Comparison of ENCODE assay signal across 1 cellular context in the genomic region with DNA sequence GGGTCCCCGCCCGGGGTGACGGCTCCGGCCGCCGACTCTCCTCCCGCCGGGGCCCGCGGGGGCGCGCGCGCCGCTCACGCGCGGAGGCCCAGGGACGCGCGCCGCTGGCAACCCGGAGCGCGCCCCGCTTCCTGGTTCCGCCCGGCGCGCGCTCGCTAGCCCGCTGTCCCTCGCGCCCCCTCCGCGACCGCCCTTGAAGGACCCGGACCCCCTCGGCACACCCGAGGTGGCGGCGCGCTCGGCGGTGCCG.
TF ChIP-seq lines count a peak whose summit lies in the region.

A gene (minus strand): TSS at position 33 of the 250 bp plus-strand sequence. CDS start 44,264 bp downstream, outside the sequence.

TF ChIP-seq in HEK293, 187 proteins besides CTCF, POLR2A, EP300 and RAD21 (continued from another document):
- TF ChIP-seq, protein P1, sequence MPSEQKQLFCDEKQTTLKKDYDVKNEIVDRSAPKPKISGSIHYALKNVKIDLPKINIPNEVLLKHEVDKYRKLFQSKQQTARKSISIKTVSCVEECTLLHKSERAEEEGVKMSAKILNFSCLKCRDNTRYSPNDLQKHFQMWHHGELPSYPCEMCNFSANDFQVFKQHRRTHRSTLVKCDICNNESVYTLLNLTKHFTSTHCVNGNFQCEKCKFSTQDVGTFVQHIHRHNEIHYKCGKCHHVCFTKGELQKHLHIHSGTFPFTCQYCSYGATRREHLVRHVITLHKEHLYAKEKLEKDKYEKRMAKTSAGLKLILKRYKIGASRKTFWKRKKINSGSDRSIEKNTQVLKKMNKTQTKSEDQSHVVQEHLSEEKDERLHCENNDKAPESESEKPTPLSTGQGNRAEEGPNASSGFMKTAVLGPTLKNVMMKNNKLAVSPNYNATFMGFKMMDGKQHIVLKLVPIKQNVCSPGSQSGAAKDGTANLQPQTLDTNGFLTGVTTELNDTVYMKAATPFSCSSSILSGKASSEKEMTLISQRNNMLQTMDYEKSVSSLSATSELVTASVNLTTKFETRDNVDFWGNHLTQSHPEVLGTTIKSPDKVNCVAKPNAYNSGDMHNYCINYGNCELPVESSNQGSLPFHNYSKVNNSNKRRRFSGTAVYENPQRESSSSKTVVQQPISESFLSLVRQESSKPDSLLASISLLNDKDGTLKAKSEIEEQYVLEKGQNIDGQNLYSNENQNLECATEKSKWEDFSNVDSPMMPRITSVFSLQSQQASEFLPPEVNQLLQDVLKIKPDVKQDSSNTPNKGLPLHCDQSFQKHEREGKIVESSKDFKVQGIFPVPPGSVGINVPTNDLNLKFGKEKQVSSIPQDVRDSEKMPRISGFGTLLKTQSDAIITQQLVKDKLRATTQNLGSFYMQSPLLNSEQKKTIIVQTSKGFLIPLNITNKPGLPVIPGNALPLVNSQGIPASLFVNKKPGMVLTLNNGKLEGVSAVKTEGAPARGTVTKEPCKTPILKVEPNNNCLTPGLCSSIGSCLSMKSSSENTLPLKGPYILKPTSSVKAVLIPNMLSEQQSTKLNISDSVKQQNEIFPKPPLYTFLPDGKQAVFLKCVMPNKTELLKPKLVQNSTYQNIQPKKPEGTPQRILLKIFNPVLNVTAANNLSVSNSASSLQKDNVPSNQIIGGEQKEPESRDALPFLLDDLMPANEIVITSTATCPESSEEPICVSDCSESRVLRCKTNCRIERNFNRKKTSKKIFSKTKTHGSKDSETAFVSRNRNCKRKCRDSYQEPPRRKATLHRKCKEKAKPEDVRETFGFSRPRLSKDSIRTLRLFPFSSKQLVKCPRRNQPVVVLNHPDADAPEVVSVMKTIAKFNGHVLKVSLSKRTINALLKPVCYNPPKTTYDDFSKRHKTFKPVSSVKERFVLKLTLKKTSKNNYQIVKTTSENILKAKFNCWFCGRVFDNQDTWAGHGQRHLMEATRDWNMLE (tag by site-specific recombination; conservative IDR thresholded peaks at IDR 0.05; ENCODE audit: low read depth): no peak
- TF ChIP-seq, protein P2, sequence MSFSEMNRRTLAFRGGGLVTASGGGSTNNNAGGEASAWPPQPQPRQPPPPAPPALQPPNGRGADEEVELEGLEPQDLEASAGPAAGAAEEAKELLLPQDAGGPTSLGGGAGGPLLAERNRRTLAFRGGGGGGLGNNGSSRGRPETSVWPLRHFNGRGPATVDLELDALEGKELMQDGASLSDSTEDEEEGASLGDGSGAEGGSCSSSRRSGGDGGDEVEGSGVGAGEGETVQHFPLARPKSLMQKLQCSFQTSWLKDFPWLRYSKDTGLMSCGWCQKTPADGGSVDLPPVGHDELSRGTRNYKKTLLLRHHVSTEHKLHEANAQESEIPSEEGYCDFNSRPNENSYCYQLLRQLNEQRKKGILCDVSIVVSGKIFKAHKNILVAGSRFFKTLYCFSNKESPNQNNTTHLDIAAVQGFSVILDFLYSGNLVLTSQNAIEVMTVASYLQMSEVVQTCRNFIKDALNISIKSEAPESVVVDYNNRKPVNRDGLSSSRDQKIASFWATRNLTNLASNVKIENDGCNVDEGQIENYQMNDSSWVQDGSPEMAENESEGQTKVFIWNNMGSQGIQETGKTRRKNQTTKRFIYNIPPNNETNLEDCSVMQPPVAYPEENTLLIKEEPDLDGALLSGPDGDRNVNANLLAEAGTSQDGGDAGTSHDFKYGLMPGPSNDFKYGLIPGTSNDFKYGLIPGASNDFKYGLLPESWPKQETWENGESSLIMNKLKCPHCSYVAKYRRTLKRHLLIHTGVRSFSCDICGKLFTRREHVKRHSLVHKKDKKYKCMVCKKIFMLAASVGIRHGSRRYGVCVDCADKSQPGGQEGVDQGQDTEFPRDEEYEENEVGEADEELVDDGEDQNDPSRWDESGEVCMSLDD (tag by site-specific recombination; IDR thresholded peaks at IDR 0.05): no peak
- TF ChIP-seq ZNF112 (tag by site-specific recombination; IDR thresholded peaks at IDR 0.05): no peak
